Comparison of ENCODE assay signal across 12 cellular contexts in the genomic region with DNA sequence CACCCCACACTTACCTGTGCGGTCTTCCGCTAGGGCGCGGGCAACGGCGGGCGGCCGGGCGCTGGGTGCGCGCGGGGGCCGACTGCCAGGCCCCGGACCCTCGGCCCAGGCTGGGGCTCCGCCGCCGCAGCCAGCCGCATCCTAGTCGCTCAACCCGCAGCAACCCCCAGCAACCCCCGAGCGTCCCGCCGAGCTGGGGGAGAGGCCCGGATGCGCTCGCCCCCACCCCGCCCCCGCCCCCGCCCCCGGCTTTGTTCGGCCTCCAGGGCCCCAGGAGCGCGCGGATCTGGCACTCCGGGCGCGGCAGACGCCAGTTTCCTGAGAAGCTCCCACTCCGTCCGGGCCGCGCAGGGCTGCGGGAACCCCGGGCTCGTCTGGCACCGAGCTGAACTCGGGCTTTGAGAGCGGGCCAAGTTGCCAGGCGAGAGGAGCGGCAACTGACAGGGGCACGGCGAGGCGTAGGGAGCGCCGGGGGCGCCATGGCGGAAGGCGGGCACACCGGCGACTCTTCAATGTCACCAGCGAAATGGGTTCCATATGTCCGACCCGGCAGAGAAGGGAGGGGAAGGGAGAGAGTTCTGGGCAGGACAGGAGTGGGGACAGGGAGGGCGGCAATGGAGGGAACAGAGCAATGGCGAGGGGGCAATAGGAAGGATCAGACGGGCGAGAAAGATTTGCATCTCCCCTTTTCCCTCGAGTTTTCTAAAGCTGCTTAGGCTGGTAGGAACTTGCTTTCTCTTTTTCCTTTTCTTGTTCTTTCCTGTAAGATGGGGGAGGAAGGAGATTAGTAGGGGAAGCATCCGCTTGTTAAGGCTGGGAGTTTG. TPM values are rescaled to one million over a fixed set of nuclear protein-coding genes. Genes with fewer than 3 reads are reported as not detected.
DNase-seq lines count a peak whose midpoint lies in the region; ATAC-seq and TF ChIP-seq lines count a peak whose summit lies in the region.
"Had no signal": no experiment of that assay in that cellular context is flagged by ENCODE, and none has a peak within 500 bp of the region (broad histone marks: within the 10 kb centered on the region; RNA-seq: fewer than 3 reads in every experiment).

No MANE protein-coding gene starts in this region.

- DNase-seq in activated naive CD4-positive, alpha-beta T cell treated with anti-CD3 and anti-CD28 coated beads, Interleukin-2, amount 50 U/mL, for 72 hours (ENCODE audit: low spot score in 2 of 2), result no peak
- DNase-seq in endodermal cell (peak; percentile 82), transverse colon (no peak), hypothalamus (lab: John Stamatoyannopoulos, UW) (no peak), inferior parietal cortex (ENCODE audit: extremely low spot score) (no peak)
- DNase-seq: BE2C; central memory CD4-positive, alpha-beta T cell; kidney glomerular epithelial cell had no signal

- no peak for TF ChIP-seq POLR2A in transverse colon (IDR thresholded peaks at IDR 0.05)

- H3K27ac ChIP-seq in endodermal cell (ENCODE audit: low read depth, low read length), result no peak overlapping the region
- H3K27ac ChIP-seq in muscle layer of colon (ENCODE audit: low read depth, low read length), result peak overlapping the region; percentile 77
- peak overlapping the region; percentile 89 to 95 (median 94) for H3K27ac ChIP-seq in transverse colon
- H3K27ac ChIP-seq: VCaP had no signal

- intact Hi-C loops in transverse colon (cut with DNase I; ENCODE audit: low total_unique reads), result no loop called here

- peaks cover 2% of the 10 kb centered on the region for H3K4me1 ChIP-seq in endodermal cell (ENCODE audit: control insufficient read depth, insufficient read depth, low read length)
- H3K4me1 ChIP-seq in muscle layer of colon (ENCODE audit: insufficient read depth, low read length), result peaks cover 87% of the 10 kb centered on the region
- H3K4me1 ChIP-seq in transverse colon, result peaks cover 44 to 95% (median 69%) of the 10 kb centered on the region in 4 donors
- H3K4me1 ChIP-seq: BE2C had no signal

- in situ Hi-C loops in transverse colon (cut with MboI; ENCODE audit: low pct_ligation_motif_present in 1 of 4, low pct_unique_long_range_greater_than_20kb in 1 of 4, low sequenced_read_pairs in 3 of 4), result no loop called here

- H3K27me3 ChIP-seq in endodermal cell (ENCODE audit: control insufficient read depth, insufficient read depth, low read length, poor library complexity, severe bottlenecking) (peaks cover 99% of the 10 kb centered on the region), muscle layer of colon (ENCODE audit: control insufficient read depth in 1 of 2, insufficient read depth in 2 of 2, low read length in 2 of 2) (no peaks in the 10 kb centered on the region), transverse colon (no peaks in the 10 kb centered on the region)

- peaks cover 24% of the 10 kb centered on the region for H3K4me1 Mint-ChIP-seq in activated naive CD4-positive, alpha-beta T cell treated with anti-CD3 and anti-CD28 coated beads, Interleukin-2, amount 50 U/mL, for 24 hours
- H3K4me1 Mint-ChIP-seq in endodermal cell, result peaks cover 4% of the 10 kb centered on the region

- H3K9ac ChIP-seq in endodermal cell (ENCODE audit: extremely low read depth, low read length, poor library complexity, severe bottlenecking) (no peak overlapping the region), muscle layer of colon (ENCODE audit: low read length) (peak overlapping the region; percentile 68)

- H3K4me3 Mint-ChIP-seq in activated naive CD4-positive, alpha-beta T cell treated with anti-CD3 and anti-CD28 coated beads, Interleukin-2, amount 50 U/mL, for 24 hours, result no peak overlapping the region
- H3K4me3 Mint-ChIP-seq in endodermal cell, result peak overlapping the region; percentile 13

- H3K36me3 ChIP-seq in endodermal cell (ENCODE audit: control insufficient read depth, insufficient read depth, low read length) (no peaks in the 10 kb centered on the region), muscle layer of colon (ENCODE audit: insufficient read depth, low read length) (peaks cover 6% of the 10 kb centered on the region), transverse colon (no peaks in the 10 kb centered on the region)
- H3K36me3 ChIP-seq: BE2C had no signal

- no peak for ATAC-seq in activated naive CD4-positive, alpha-beta T cell treated with anti-CD3 and anti-CD28 coated beads, Interleukin-2, amount 50 U/mL, for 72 hours
- ATAC-seq in HG02870 (IDR thresholded peaks at IDR 0.05; ENCODE audit: unreplicated experiment), result no peak

- H3K36me3 Mint-ChIP-seq in activated naive CD4-positive, alpha-beta T cell treated with anti-CD3 and anti-CD28 coated beads, Interleukin-2, amount 50 U/mL, for 24 hours, result peaks cover 3% of the 10 kb centered on the region
- no peaks in the 10 kb centered on the region for H3K36me3 Mint-ChIP-seq in activated naive CD4-positive, alpha-beta T cell treated with anti-CD3 and anti-CD28 coated beads, Interleukin-2, amount 50 U/mL, for 72 hours
- H3K36me3 Mint-ChIP-seq in endodermal cell (ENCODE audit: low read depth), result no peaks in the 10 kb centered on the region

- H3K9me3 Mint-ChIP-seq in activated naive CD4-positive, alpha-beta T cell treated with anti-CD3 and anti-CD28 coated beads, Interleukin-2, amount 50 U/mL, for 24 hours, result no peaks in the 10 kb centered on the region
- no peaks in the 10 kb centered on the region for H3K9me3 Mint-ChIP-seq in activated naive CD4-positive, alpha-beta T cell treated with anti-CD3 and anti-CD28 coated beads, Interleukin-2, amount 50 U/mL, for 72 hours
- H3K9me3 Mint-ChIP-seq in endodermal cell, result no peaks in the 10 kb centered on the region

- H3K27me3 Mint-ChIP-seq in activated naive CD4-positive, alpha-beta T cell treated with anti-CD3 and anti-CD28 coated beads, Interleukin-2, amount 50 U/mL, for 24 hours, result peaks cover 6% of the 10 kb centered on the region
- peaks cover 46% of the 10 kb centered on the region for H3K27me3 Mint-ChIP-seq in endodermal cell (ENCODE audit: insufficient read depth)

- no peak for TF ChIP-seq CTCF in endodermal cell (conservative IDR thresholded peaks at IDR 0.05)
- TF ChIP-seq CTCF in transverse colon (IDR thresholded peaks at IDR 0.05), result no peak

- H3K9me3 ChIP-seq in endodermal cell (ENCODE audit: control insufficient read depth, low read length) (peaks cover 13% of the 10 kb centered on the region), muscle layer of colon (ENCODE audit: low read length) (no peaks in the 10 kb centered on the region), transverse colon (no peaks in the 10 kb centered on the region)
- H3K9me3 ChIP-seq: BE2C had no signal

- H3K27ac Mint-ChIP-seq in activated naive CD4-positive, alpha-beta T cell treated with anti-CD3 and anti-CD28 coated beads, Interleukin-2, amount 50 U/mL, for 24 hours, result peak overlapping the region; percentile 75
- no peak overlapping the region for H3K27ac Mint-ChIP-seq in activated naive CD4-positive, alpha-beta T cell treated with anti-CD3 and anti-CD28 coated beads, Interleukin-2, amount 50 U/mL, for 72 hours
- H3K27ac Mint-ChIP-seq in endodermal cell, result no peak overlapping the region

- 1% methylated on average over 16 to 71 of the region's 71 CpGs for WGBS in endodermal cell (ENCODE audit: insufficient coverage in 1 of 2, insufficient read length in 1 of 2), 2 experiments
- 56 to 60% methylated on average over 1 to 63 of the region's 71 CpGs for WGBS in transverse colon (ENCODE audit: low coverage in 1 of 2), 2 donors

- H3K4me3 ChIP-seq in endodermal cell (ENCODE audit: low read length), result peak overlapping the region; percentile 71
- peak overlapping the region; percentile 51 to 56 for H3K4me3 ChIP-seq in muscle layer of colon (ENCODE audit: low read depth in 1 of 2, low read length in 2 of 2)
- peak overlapping the region; percentile 2 to 41 (median 24) for H3K4me3 ChIP-seq in transverse colon

- no peak for TF ChIP-seq EP300 in transverse colon (IDR thresholded peaks at IDR 0.05; ENCODE audit: low read depth)

RNA-seq across cellular contexts. Expression of gene HOXB4, which starts 13.7 kb away (rescaled TPM):
- 1 to 10 TPM in 1 of 2 donors, under 1 TPM in 1; 0.89 to 3.0 TPM for total RNA-seq in activated naive CD4-positive, alpha-beta T cell treated with anti-CD3 and anti-CD28 coated beads, Interleukin-2, amount 50 U/mL, for 72 hours
- not detected for total RNA-seq in endodermal cell
- 3.5 TPM for polyA plus RNA-seq in endodermal cell (2013, experiment 1 of 2)
- 3.4 TPM for polyA plus RNA-seq in endodermal cell (2013, experiment 2 of 2)
- 1 to 10 TPM in 3 of 4 donors, not detected in 1; 1.9 to 4.8 (median 2.0) TPM for total RNA-seq in transverse colon

RNA-seq across cellular contexts. Expression of gene HOXB2, which starts 19.5 kb away (rescaled TPM):
- total RNA-seq in activated naive CD4-positive, alpha-beta T cell treated with anti-CD3 and anti-CD28 coated beads, Interleukin-2, amount 50 U/mL, for 72 hours, result 10 to 100 TPM in 1 of 2 donors, 1 to 10 TPM in 1; 3.2 to 21.7 TPM
- total RNA-seq in endodermal cell (under 1 TPM in 1 of 2 donors, not detected in 1; 0.22 TPM), transverse colon (10 to 100 TPM in 3 of 4 donors, not detected in 1; 13.5 to 93.9 (median 13.8) TPM)
- 121 TPM for polyA plus RNA-seq in endodermal cell (2013, experiment 1 of 2)
- 124 TPM for polyA plus RNA-seq in endodermal cell (2013, experiment 2 of 2)

RNA-seq across cellular contexts. Expression of gene HOXB3, which starts 25.6 kb away (rescaled TPM):
- total RNA-seq in activated naive CD4-positive, alpha-beta T cell treated with anti-CD3 and anti-CD28 coated beads, Interleukin-2, amount 50 U/mL, for 72 hours, result 1 to 10 TPM; 1.6 to 3.1 TPM
- total RNA-seq in endodermal cell (not detected), transverse colon (10 to 100 TPM; 25.7 to 57.1 (median 34.9) TPM)
- 36.0 TPM for polyA plus RNA-seq in endodermal cell (2013, experiment 1 of 2)
- polyA plus RNA-seq in endodermal cell (2013, experiment 2 of 2), result 33.5 TPM

RNA-seq across cellular contexts. Expression of gene HOXB5, which starts 29.2 kb away (rescaled TPM):
- total RNA-seq in activated naive CD4-positive, alpha-beta T cell treated with anti-CD3 and anti-CD28 coated beads, Interleukin-2, amount 50 U/mL, for 72 hours, result not detected
- total RNA-seq in endodermal cell, result not detected
- 5.3 TPM for polyA plus RNA-seq in endodermal cell (2013, experiment 1 of 2)
- 2.5 TPM for polyA plus RNA-seq in endodermal cell (2013, experiment 2 of 2)
- total RNA-seq in transverse colon, result 10 to 100 TPM; 10.5 to 35.4 (median 18.7) TPM

RNA-seq across cellular contexts. Expression of gene HOXB1, which starts 33.6 kb away (rescaled TPM):
- not detected for total RNA-seq in activated naive CD4-positive, alpha-beta T cell treated with anti-CD3 and anti-CD28 coated beads, Interleukin-2, amount 50 U/mL, for 72 hours
- total RNA-seq in endodermal cell (not detected), transverse colon (not detected)
- 27.1 TPM for polyA plus RNA-seq in endodermal cell (2013, experiment 1 of 2)
- 28.3 TPM for polyA plus RNA-seq in endodermal cell (2013, experiment 2 of 2)

Comparison
In these comparisons a context has a peak if more than half of its experiments do, and no peak if none do; other contexts are left out.
1. RNA of gene HOXB3, which starts 25.6 kb away (total RNA-seq): 25.7 to 57.1 TPM in transverse colon; 1.6 to 3.1 TPM in activated naive CD4-positive, alpha-beta T cell treated with anti-CD3 and anti-CD28 coated beads, Interleukin-2, amount 50 U/mL, for 72 hours and not detected in endodermal cell; every median in the first group is over 4 times any median in the second.
2. Peak in every context shown above with its lines, with median percentiles within 50 percentile points of each other: H3K4me3 ChIP-seq.